8 cellular contexts compared by ENCODE assay signal in the genomic region with DNA sequence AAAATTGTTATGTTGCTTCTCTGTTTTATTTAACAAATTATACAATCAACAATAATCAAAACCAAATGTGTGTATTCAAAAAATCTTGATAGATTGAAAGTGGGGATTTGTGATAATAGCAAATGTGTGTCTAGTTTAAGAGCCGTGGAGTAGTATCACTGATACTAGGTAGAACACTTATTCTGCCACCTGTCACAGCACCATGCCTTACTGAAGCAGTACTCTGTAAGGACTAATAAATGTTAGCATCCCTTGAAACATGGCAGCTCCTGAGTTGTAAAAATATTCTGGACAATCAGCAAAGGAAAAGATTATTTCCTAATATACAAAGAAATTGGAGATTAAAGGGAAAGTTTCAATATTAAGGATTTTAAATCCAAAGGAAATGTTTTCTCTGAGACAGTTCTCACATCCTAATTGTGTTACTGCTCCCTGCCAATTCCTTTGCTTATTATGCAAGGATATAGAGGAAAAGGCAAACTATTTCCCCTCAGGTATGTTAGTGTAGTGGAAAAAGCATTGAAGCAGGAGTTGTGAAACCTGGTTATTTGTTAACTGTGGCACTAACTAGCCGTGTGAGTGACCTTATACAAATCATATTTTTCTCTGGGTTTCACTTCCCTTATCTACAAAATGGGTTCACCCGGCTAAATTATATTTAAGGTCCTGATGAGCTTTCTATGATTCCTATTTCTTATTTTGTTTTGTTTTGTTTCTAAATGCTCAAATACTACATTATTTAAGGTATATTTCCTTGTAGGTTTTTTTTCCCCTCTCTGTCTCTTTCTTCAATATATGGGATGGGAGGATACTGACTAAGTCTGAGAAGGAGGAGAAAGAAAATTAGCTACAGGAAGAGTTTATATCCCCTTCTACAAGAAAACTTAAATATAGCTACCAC.
A peak's percentile ranks its signal among the peaks of the same experiment; 100 is the strongest.
DNase-seq lines count a peak whose midpoint lies in the region; ATAC-seq and TF ChIP-seq lines count a peak whose summit lies in the region.

No MANE protein-coding gene starts in this region.

- H3K4me3 ChIP-seq in DOHH2 (ENCODE audit: low read length) = peak overlapping the region; percentile 59
- peak overlapping the region; percentile 54 to 56 for H3K4me3 ChIP-seq in foreskin fibroblast (ENCODE audit: low read depth in 1 of 2, low read length in 2 of 2)
- H3K4me3 ChIP-seq in tibial artery = peak overlapping the region; percentile 44 to 53
- no peak overlapping the region for H3K4me3 ChIP-seq in lower leg skin (ENCODE audit: low read depth, poor library complexity, severe bottlenecking)

- no peaks in the 10 kb centered on the region for H3K79me2 ChIP-seq in DOHH2 (ENCODE audit: control insufficient read depth, low read length)

- H3K9me2 ChIP-seq in DOHH2 (replicated peaks; ENCODE audit: control insufficient read depth, low read length) = no peaks in the 10 kb centered on the region

- TF ChIP-seq POLR2A in lower leg skin (IDR thresholded peaks at IDR 0.05) = no peak

- ATAC-seq in GM21619 (IDR thresholded peaks at IDR 0.05; ENCODE audit: unreplicated experiment) = peak; percentile 72

- DNase-seq in M059J (ENCODE audit: low read depth) (peak; percentile 43), foreskin fibroblast (peak in 1 of 2 donors; percentile 44), tibial artery (no peak), NCI-H2171 (lab: John Stamatoyannopoulos, UW) (no peak), lower leg skin (ENCODE audit: low spot score in 2 of 2) (no peak), HEK293T (ENCODE audit: extremely low spot score) (no peak)

- intact Hi-C loops in tibial artery (cut with DNase I; ENCODE audit: low total_unique reads) (no loop called here), lower leg skin (cut with DNase I; ENCODE audit: low total_unique reads) (no loop called here)

- H3K36me3 ChIP-seq in DOHH2 (ENCODE audit: control insufficient read depth, low read length) (no peaks in the 10 kb centered on the region), tibial artery (no peaks in the 10 kb centered on the region)

- TF ChIP-seq CTCF in DOHH2 (IDR thresholded peaks at IDR 0.05; ENCODE audit: low read depth, low read length, poor library complexity, severe bottlenecking) (no peak), foreskin fibroblast (IDR thresholded peaks at IDR 0.05; ENCODE audit: low read depth, low read length) (no peak), tibial artery (IDR thresholded peaks at IDR 0.05) (no peak), lower leg skin (IDR thresholded peaks at IDR 0.05) (no peak)

- POLR2A ChIA-PET in HEK293T (lab: Yijun Ruan, JAX) = no interaction called here

- H3K4me2 ChIP-seq in DOHH2 (ENCODE audit: low read length) = peak overlapping the region; percentile 54

- CTCF ChIA-PET in HEK293T (lab: Yijun Ruan, JAX) = interaction anchor here (0.6 to 1.9 kb wide), 2 partner anchors 19 to 189 kb away, joined by 3 to 14 read pairs; no protein-coding TSS in a partner anchor

- no peaks in the 10 kb centered on the region for H3F3A ChIP-seq in DOHH2 (ENCODE audit: control insufficient read depth, insufficient read depth)

- H3K9me3 ChIP-seq in DOHH2 (ENCODE audit: control insufficient read depth, insufficient read depth, low read length) (no peaks in the 10 kb centered on the region), tibial artery (no peaks in the 10 kb centered on the region)

- H4K20me1 ChIP-seq in DOHH2 (ENCODE audit: control insufficient read depth, insufficient read depth, low read depth, low read length) = no peaks in the 10 kb centered on the region

- H3K27me3 ChIP-seq in DOHH2 (ENCODE audit: control insufficient read depth, low read length) = no peaks in the 10 kb centered on the region
- no peaks in the 10 kb centered on the region for H3K27me3 ChIP-seq in tibial artery

- H3K27ac ChIP-seq in DOHH2 (ENCODE audit: low read depth, low read length) (0 out of 2 replicates have a peak overlapping the region, but pooled peaks have one; percentile 12), tibial artery (peak overlapping the region; percentile 73 to 76)

- H3K4me1 ChIP-seq in DOHH2 (ENCODE audit: control insufficient read depth, low read length) (peaks cover 20% of the 10 kb centered on the region), tibial artery (peaks cover 0 to 55% (median 0%) of the 10 kb centered on the region in 4 donors)

- 45 to 52% methylated on average over 3 of the region's 3 CpGs for WGBS in lower leg skin, 2 donors

TF ChIP-seq in HEK293T, 16 proteins besides CTCF, POLR2A, EP300 and RAD21:
- no peak for TF ChIP-seq CTBP1 (IDR thresholded peaks at IDR 0.05; ENCODE audit: borderline replicate concordance)
- TF ChIP-seq FOXK2 (IDR thresholded peaks at IDR 0.05) = no peak
- TF ChIP-seq TARDBP (IDR thresholded peaks at IDR 0.05) = no peak
- TF ChIP-seq L3MBTL2 (conservative IDR thresholded peaks at IDR 0.05) = no peak
- TF ChIP-seq LEF1 (IDR thresholded peaks at IDR 0.05; ENCODE audit: borderline replicate concordance) = no peak
- TF ChIP-seq, protein P1, sequence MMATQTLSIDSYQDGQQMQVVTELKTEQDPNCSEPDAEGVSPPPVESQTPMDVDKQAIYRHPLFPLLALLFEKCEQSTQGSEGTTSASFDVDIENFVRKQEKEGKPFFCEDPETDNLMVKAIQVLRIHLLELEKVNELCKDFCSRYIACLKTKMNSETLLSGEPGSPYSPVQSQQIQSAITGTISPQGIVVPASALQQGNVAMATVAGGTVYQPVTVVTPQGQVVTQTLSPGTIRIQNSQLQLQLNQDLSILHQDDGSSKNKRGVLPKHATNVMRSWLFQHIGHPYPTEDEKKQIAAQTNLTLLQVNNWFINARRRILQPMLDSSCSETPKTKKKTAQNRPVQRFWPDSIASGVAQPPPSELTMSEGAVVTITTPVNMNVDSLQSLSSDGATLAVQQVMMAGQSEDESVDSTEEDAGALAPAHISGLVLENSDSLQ (IDR thresholded peaks at IDR 0.05) = no peak
- TF ChIP-seq NFRKB (IDR thresholded peaks at IDR 0.05) = no peak
- no peak for TF ChIP-seq ZNF384 (IDR thresholded peaks at IDR 0.05)
- no peak for TF ChIP-seq SUZ12 (IDR thresholded peaks at IDR 0.05)
- no peak for TF ChIP-seq BHLHE40 (IDR thresholded peaks at IDR 0.05; ENCODE audit: borderline replicate concordance)
- no peak for TF ChIP-seq FOXM1 (IDR thresholded peaks at IDR 0.05; ENCODE audit: borderline replicate concordance)
- no peak for TF ChIP-seq SP1 (IDR thresholded peaks at IDR 0.05)
